ENCODE assay signal across 10 cellular contexts in the genomic region with DNA sequence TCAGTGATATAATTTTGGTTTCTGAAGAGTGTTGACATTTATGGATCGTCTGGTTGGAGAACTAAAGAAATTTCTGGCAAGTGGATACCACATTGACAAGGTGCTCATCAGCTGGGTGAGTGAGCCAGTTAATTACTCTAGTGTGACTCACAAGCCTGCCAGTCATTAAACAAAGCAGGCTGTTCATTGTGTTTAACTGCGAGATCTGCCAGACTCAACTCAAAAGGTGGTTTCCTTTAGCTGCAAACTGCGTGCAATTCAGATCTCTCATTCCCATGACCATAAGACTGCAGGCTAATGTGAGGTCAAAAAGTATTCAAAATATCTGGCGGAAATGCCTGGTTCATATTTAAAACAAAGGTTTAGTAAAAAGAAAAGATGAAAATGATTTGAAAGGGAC. TPM values are rescaled to one million over a fixed set of nuclear protein-coding genes. Genes with fewer than 3 reads are reported as not detected.
DNase-seq lines count a peak whose midpoint lies in the region; ATAC-seq, FAIRE-seq and TF ChIP-seq lines count a peak whose summit lies in the region.
"Had no signal": no experiment of that assay in that cellular context is flagged by ENCODE, and none has a peak within 500 bp of the region (broad histone marks: within the 10 kb centered on the region; RNA-seq: fewer than 3 reads in every experiment).

No MANE protein-coding gene starts in this region.

- ATAC-seq in stimulated activated naive CD8-positive, alpha-beta T cell treated with anti-CD3 and anti-CD28 coated beads, Interleukin-15, Interleukin-2, amounts not matched to agents 100 U/mL and 50 U/mL, for 24 hours, result no peak
- ATAC-seq in right cardiac atrium, result no peak

- H3K27ac ChIP-seq in endothelial cell of umbilical vein (ENCODE audit: insufficient read depth, low read depth, low read length) (no peak overlapping the region), SJCRH30 (no peak overlapping the region), right cardiac atrium (ENCODE audit: low read length) (no peak overlapping the region)
- H3K27ac ChIP-seq: cardiac muscle cell had no signal

- H3K36me3 ChIP-seq in endothelial cell of umbilical vein (ENCODE audit: control insufficient read depth in 2 of 2, extremely low read depth in 1 of 2, insufficient read depth in 2 of 2, low read length in 2 of 2) (no peaks in the 10 kb centered on the region), SJCRH30 (no peaks in the 10 kb centered on the region)
- H3K36me3 ChIP-seq: cardiac muscle cell had no signal

- CTCF ChIA-PET in endothelial cell of umbilical vein (lab: Charles Lee), result interaction anchor here (1.0 to 2.3 kb wide), 5 partner anchors 60 to 481 kb away, joined by 3 to 55 read pairs (median 6); no protein-coding TSS in a partner anchor

- no peaks in the 10 kb centered on the region for H4K20me1 ChIP-seq in endothelial cell of umbilical vein (replicated peaks; ENCODE audit: control insufficient read depth, extremely low read depth, insufficient read depth, low read length)

- POLR2A ChIA-PET in endothelial cell of umbilical vein (lab: Charles Lee), result no interaction called here

- intact Hi-C loops in endothelial cell of umbilical vein (cut with micrococcal nuclease), result loop anchor here (5.0 kb wide), 1 partner anchor 61 kb away; no protein-coding TSS in a partner anchor
- intact Hi-C loops in right cardiac atrium (cut with DNase I), result loop anchor here in 2 of 4 donors (2.0 to 5.0 kb wide), 2 partner anchors 254 to 259 kb away; no protein-coding TSS in a partner anchor

- H3K4me2 ChIP-seq in endothelial cell of umbilical vein (ENCODE audit: insufficient read depth, low read length), result no peak overlapping the region

- no peaks in the 10 kb centered on the region for H3K9me1 ChIP-seq in endothelial cell of umbilical vein (replicated peaks; ENCODE audit: control insufficient read depth, extremely low read depth, insufficient read depth, low read length)

- H3K4me3 ChIP-seq in endothelial cell of umbilical vein (replicated peaks in 1 of 3; ENCODE audit: insufficient read depth in 1 of 3, low read depth in 1 of 3, low read length in 3 of 3) (no peak overlapping the region), SJCRH30 (no peak overlapping the region), right cardiac atrium (ENCODE audit: low read length) (no peak overlapping the region)
- H3K4me3 ChIP-seq: cardiac muscle cell had no signal

- dilution Hi-C loops in endothelial cell of umbilical vein (cut with MboI; ENCODE audit: extremely low pct_ligation_motif_present, low sequenced_read_pairs), result no loop called here

- H3K9ac ChIP-seq in endothelial cell of umbilical vein (replicated peaks; ENCODE audit: extremely low read depth, insufficient read depth, low read length), result peak overlapping the region; percentile 3

- TF ChIP-seq POLR2A in endothelial cell of umbilical vein (IDR thresholded peaks at IDR 0.05; ENCODE audit: low read depth, low read length), result no peak

- no peaks in the 10 kb centered on the region for H3K79me2 ChIP-seq in endothelial cell of umbilical vein (ENCODE audit: control insufficient read depth, insufficient read depth, low read length)

- H3K9me3 ChIP-seq in endothelial cell of umbilical vein (replicated peaks; ENCODE audit: control insufficient read depth, insufficient read depth, low read length), result no peaks in the 10 kb centered on the region
- no peaks in the 10 kb centered on the region for H3K9me3 ChIP-seq in SJCRH30 (replicated peaks)
- no peaks in the 10 kb centered on the region for H3K9me3 ChIP-seq in right cardiac atrium (ENCODE audit: control insufficient read depth, low read length)

- in situ Hi-C loops in GM13977 (cut with MboI; ENCODE audit: low pct_unique_long_range_greater_than_20kb, low sequenced_read_pairs, unreplicated experiment), result loop anchor here (10.0 kb wide), 1 partner anchor 251 kb away; no protein-coding TSS in a partner anchor

- no peaks in the 10 kb centered on the region for H3K4me1 ChIP-seq in endothelial cell of umbilical vein (ENCODE audit: control insufficient read depth, extremely low read depth, insufficient read depth, low read length)
- no peaks in the 10 kb centered on the region for H3K4me1 ChIP-seq in SJCRH30
- no peaks in the 10 kb centered on the region for H3K4me1 ChIP-seq in right cardiac atrium (ENCODE audit: control insufficient read depth, insufficient read depth, low read length)

- 52% methylated on average over 4 of the region's 4 CpGs for WGBS in right cardiac atrium

- H2AFZ ChIP-seq in endothelial cell of umbilical vein (ENCODE audit: low read depth, low read length), result no peak overlapping the region

- DNase-seq in A172 (ENCODE audit: low spot score), result peak; percentile 58
- DNase-seq in GM13977 (ENCODE audit: low spot score), result peak; percentile 28
- DNase-seq in NCI-H1105 (lab: John Stamatoyannopoulos, UW), result peak; percentile 46
- DNase-seq in endothelial cell of umbilical vein (ENCODE audit: low read depth, low spot score), result peak; percentile 63
- DNase-seq in NCI-H1092 (lab: John Stamatoyannopoulos, UW), result no peak
- no peak for DNase-seq in SJCRH30
- DNase-seq in stimulated activated naive CD8-positive, alpha-beta T cell treated with anti-CD3 and anti-CD28 coated beads, Interleukin-15, Interleukin-2, amounts not matched to agents 100 U/mL and 50 U/mL, for 24 hours, result no peak
- no peak for DNase-seq in right cardiac atrium

- TF ChIP-seq CTCF in GM13977 (IDR thresholded peaks at IDR 0.05; ENCODE audit: extremely low read depth, insufficient read depth, missing control alignments) (no peak), endothelial cell of umbilical vein (IDR thresholded peaks at IDR 0.05; ENCODE audit: extremely low read depth in 1 of 2, insufficient read depth in 1 of 2, low read depth in 1 of 2, low read length in 2 of 2) (no peak)

- peak; percentile 55 for FAIRE-seq in endothelial cell of umbilical vein (lab: Jason Lieb, UNC)

- BruUV-seq in endothelial cell of umbilical vein (replicated peaks; lab: Mats Ljungman, UMichigan), result no TSS peak

- H3K27me3 ChIP-seq in endothelial cell of umbilical vein (ENCODE audit: control insufficient read depth in 2 of 2, insufficient read depth in 2 of 2, low read length in 2 of 2), result peaks cover 3 to 13% of the 10 kb centered on the region in 2 experiments
- H3K27me3 ChIP-seq in SJCRH30, result peaks cover 5% of the 10 kb centered on the region; the same call in 1 of the 2 replicates
- peaks cover 2% of the 10 kb centered on the region for H3K27me3 ChIP-seq in right cardiac atrium (ENCODE audit: control insufficient read depth, insufficient read depth)

TF ChIP-seq in endothelial cell of umbilical vein, 7 proteins besides CTCF, POLR2A, EP300 and RAD21:
- no peak for TF ChIP-seq EZH2 (IDR thresholded peaks at IDR 0.05; ENCODE audit: borderline replicate concordance, low read depth, low read length, severe bottlenecking)
- TF ChIP-seq, protein P1, sequence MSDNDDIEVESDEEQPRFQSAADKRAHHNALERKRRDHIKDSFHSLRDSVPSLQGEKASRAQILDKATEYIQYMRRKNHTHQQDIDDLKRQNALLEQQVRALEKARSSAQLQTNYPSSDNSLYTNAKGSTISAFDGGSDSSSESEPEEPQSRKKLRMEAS (IDR thresholded peaks at IDR 0.05; ENCODE audit: insufficient read depth, insufficient read length), result no peak
- no peak for TF ChIP-seq POLR2AphosphoS5 (IDR thresholded peaks at IDR 0.05; ENCODE audit: insufficient read depth, low read depth, low read length)
- TF ChIP-seq FOS (IDR thresholded peaks at IDR 0.05; ENCODE audit: borderline replicate concordance, insufficient read depth, low read length), result no peak
- TF ChIP-seq MYC (IDR thresholded peaks at IDR 0.05; ENCODE audit: low read depth, low read length), result no peak
- no peak for TF ChIP-seq GATA2 (IDR thresholded peaks at IDR 0.05; ENCODE audit: insufficient read depth, insufficient read length, low read depth, low read length)
- TF ChIP-seq JUN (IDR thresholded peaks at IDR 0.05; ENCODE audit: borderline replicate concordance, insufficient read depth, insufficient read length, low read depth), result no peak

RNA-seq across cellular contexts. Expression of a gene that starts 32.5 kb away (rescaled TPM):
- 0.19 TPM in 1 of 2 replicates, not detected in the other for total RNA-seq in A172 (2014; rRNA removed; shearing (Covaris generic))
- not detected in 2 replicates for total RNA-seq in endothelial cell of umbilical vein
- not detected in 2 replicates for polyA plus RNA-seq in endothelial cell of umbilical vein
- not detected in 2 replicates for polyA plus RNA-seq in endothelial cell of umbilical vein (2011; cell fraction: cytosol; rRNA removed)
- polyA plus RNA-seq in endothelial cell of umbilical vein (2011; cell fraction: nucleus; rRNA removed), result not detected in 2 replicates
- polyA plus RNA-seq in endothelial cell of umbilical vein (2012), result not detected in 2 replicates
- not detected in 2 replicates for polyA minus RNA-seq in endothelial cell of umbilical vein
- not detected for polyA minus RNA-seq in endothelial cell of umbilical vein (2011; cell fraction: cytosol; rRNA and poly(A)+ RNA removed)
- not detected in 2 replicates for polyA minus RNA-seq in endothelial cell of umbilical vein (2011; cell fraction: nucleus; rRNA and poly(A)+ RNA removed)
- not detected in 2 replicates for total RNA-seq in SJCRH30 (2014; rRNA removed; shearing (Covaris generic))
- total RNA-seq in right cardiac atrium, result not detected
- polyA plus RNA-seq in right cardiac atrium, result not detected
- total RNA-seq: cardiac muscle cell, osteoblast had no signal
- polyA plus RNA-seq: cardiac muscle cell had no signal

Comparison
In these comparisons a context has a peak if more than half of its experiments do, and no peak if none do; other contexts are left out.
1. DNase-seq: peak in A172 (single experiment), GM13977 (single experiment), NCI-H1105 (single experiment) and endothelial cell of umbilical vein (single experiment); none in NCI-H1092 (single experiment), SJCRH30 (0 of 2), stimulated activated naive CD8-positive, alpha-beta T cell treated with anti-CD3 and anti-CD28 coated beads, Interleukin-15, Interleukin-2, amounts not matched to agents 100 U/mL and 50 U/mL, for 24 hours (single experiment) and right cardiac atrium (0 of 3).